In the genomic region with DNA sequence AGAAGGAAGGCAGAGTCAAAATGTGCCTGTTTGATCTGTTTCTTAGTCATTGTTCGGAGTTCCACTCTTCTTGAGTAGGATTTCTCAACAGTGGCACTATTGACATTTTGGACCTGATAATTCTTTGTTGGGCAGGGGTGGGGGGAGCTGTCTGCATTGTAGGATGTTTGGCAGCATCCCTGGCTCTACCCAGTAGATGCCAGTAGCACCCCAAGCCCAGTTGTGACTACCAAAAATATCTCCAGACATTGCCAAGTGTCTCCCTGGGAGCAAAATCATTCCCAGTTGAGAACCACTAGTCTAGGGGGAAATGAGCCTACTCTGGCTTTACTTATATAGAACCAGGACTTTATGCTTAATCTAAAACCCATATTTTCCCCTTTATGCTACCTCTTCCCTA, we compare ENCODE assay signal across 9 cellular contexts. TPM values are rescaled to one million over a fixed set of nuclear protein-coding genes. Genes with fewer than 3 reads are reported as not detected.
DNase-seq lines count a peak whose midpoint lies in the region; ATAC-seq, FAIRE-seq and TF ChIP-seq lines count a peak whose summit lies in the region.
"Had no signal": no experiment of that assay in that cellular context is flagged by ENCODE, and none has a peak within 500 bp of the region (broad histone marks: within the 10 kb centered on the region; RNA-seq: fewer than 3 reads in every experiment).

No MANE protein-coding gene starts in this region.

- peaks cover 42% of the 10 kb centered on the region for H3K4me1 ChIP-seq in HepG2 (ENCODE audit: insufficient read depth, low read length)

- H3K27ac ChIP-seq in HepG2 (ENCODE audit: extremely low read length, insufficient read depth, low read length) (peak overlapping the region; percentile 67), temporal lobe (ENCODE audit: low read depth, low read length) (peak overlapping the region; percentile 91)

- intact Hi-C loops in activated CD4-positive, alpha-beta T cell treated with anti-CD3 and anti-CD28 coated beads, Interleukin-2, amount 10 ng/mL, durations not matched to agents 24 days and 14 days (cut with micrococcal nuclease): no loop called here
- intact Hi-C loops in HepG2 (cut with micrococcal nuclease; ENCODE audit: unreplicated experiment): no loop called here

- no peaks in the 10 kb centered on the region for H3K9me3 ChIP-seq in HepG2 (ENCODE audit: low read length)

- DNase-seq in activated CD4-positive, alpha-beta T cell treated with anti-CD3 and anti-CD28 coated beads, Interleukin-2, amount 10 ng/mL, durations not matched to agents 24 days and 14 days: no peak
- DNase-seq in activated CD4-positive, alpha-beta T cell treated with anti-CD3 and anti-CD28 coated beads, Interleukin-2, amount 50 U/mL, for 1 hour: no peak
- DNase-seq in activated naive CD8-positive, alpha-beta T cell treated with anti-CD3 and anti-CD28 coated beads, Interleukin-2, amount 10 ng/mL, durations not matched to agents 7 days and 5 days: no peak
- DNase-seq in HepG2 (ENCODE audit: low spot score) (no peak), NCI-H2196 (lab: John Stamatoyannopoulos, UW; ENCODE audit: unreplicated experiment) (no peak), ureter (ENCODE audit: low spot score) (no peak)
- no peak for DNase-seq in activated effector memory CD4-positive, alpha-beta T cell treated with Interleukin-2 at 50 U/mL for 16 hours
- DNase-seq: SIG-M5 had no signal

- peak overlapping the region; percentile 96 for H3K27ac Mint-ChIP-seq in activated CD4-positive, alpha-beta T cell treated with anti-CD3 and anti-CD28 coated beads, Interleukin-2, amount 10 ng/mL, durations not matched to agents 24 days and 14 days
- H3K27ac Mint-ChIP-seq in activated naive CD8-positive, alpha-beta T cell treated with anti-CD3 and anti-CD28 coated beads, Interleukin-2, amount 10 ng/mL, durations not matched to agents 7 days and 5 days: peak overlapping the region; percentile 97

- H3K79me2 ChIP-seq in HepG2 (ENCODE audit: insufficient read depth, low read length): peaks cover 28% of the 10 kb centered on the region

- peaks cover 8% of the 10 kb centered on the region for H3K36me3 Mint-ChIP-seq in activated CD4-positive, alpha-beta T cell treated with anti-CD3 and anti-CD28 coated beads, Interleukin-2, amount 10 ng/mL, durations not matched to agents 24 days and 14 days (ENCODE audit: low read depth)
- peaks cover 1% of the 10 kb centered on the region for H3K36me3 Mint-ChIP-seq in activated naive CD8-positive, alpha-beta T cell treated with anti-CD3 and anti-CD28 coated beads, Interleukin-2, amount 10 ng/mL, durations not matched to agents 7 days and 5 days

- H2AFZ ChIP-seq in HepG2 (ENCODE audit: low read length): no peak overlapping the region

- TF ChIP-seq POLR2A in HepG2 (IDR thresholded peaks at IDR 0.05; ENCODE audit: insufficient read depth in 1 of 2, low read depth in 2 of 2, low read length in 2 of 2): no peak

- H3K9ac ChIP-seq in HepG2 (ENCODE audit: insufficient read depth, low read depth, low read length): peak overlapping the region; percentile 93

- H3K9me3 Mint-ChIP-seq in activated CD4-positive, alpha-beta T cell treated with anti-CD3 and anti-CD28 coated beads, Interleukin-2, amount 10 ng/mL, durations not matched to agents 24 days and 14 days: no peaks in the 10 kb centered on the region
- H3K9me3 Mint-ChIP-seq in activated naive CD8-positive, alpha-beta T cell treated with anti-CD3 and anti-CD28 coated beads, Interleukin-2, amount 10 ng/mL, durations not matched to agents 7 days and 5 days: no peaks in the 10 kb centered on the region

- no peak for FAIRE-seq in HepG2 (lab: Jason Lieb, UNC)

- TF ChIP-seq CTCF in HepG2 (CRISPR knock-in tag; IDR thresholded peaks at IDR 0.05): no peak

- no peak for TF ChIP-seq EP300 in HepG2 (IDR thresholded peaks at IDR 0.05; ENCODE audit: low read depth in 2 of 2, low read length in 2 of 2)
- no peak for TF ChIP-seq EP300 in HepG2 (CRISPR knock-in tag; IDR thresholded peaks at IDR 0.05; ENCODE audit: borderline replicate concordance)

- 9% methylated on average over 1 of the region's 1 CpG for WGBS in HepG2 (ENCODE audit: low lambda C conversion rate)

- in situ Hi-C loops in HepG2 (cut with HindIII; ENCODE audit: extremely low pct_ligation_motif_present, low pct_unique_long_range_greater_than_20kb): no loop called here

- peak overlapping the region; percentile 93 to 94 (median 94); a peak in 5 of 6 replicates for H3K4me3 ChIP-seq in HepG2 (replicated peaks in 1 of 3; ENCODE audit: insufficient read depth in 1 of 3, low read depth in 2 of 3, low read length in 3 of 3)

- CTCF ChIA-PET in HepG2 (lab: Yijun Ruan, JAX; ENCODE audit: low intra/inter-chr PET ratio, low total read pairs): no interaction called here

- H3K36me3 ChIP-seq in HepG2 (replicated peaks in 1 of 2; ENCODE audit: control insufficient read depth in 1 of 2, insufficient read depth in 2 of 2, low read length in 2 of 2): peaks cover 5 to 8% of the 10 kb centered on the region in 2 experiments; a peak in 4 of 5 replicates

- H3K27me3 ChIP-seq in HepG2 (ENCODE audit: control insufficient read depth in 1 of 2, insufficient read depth in 2 of 2, low read length in 2 of 2): no peaks in the 10 kb centered on the region; a peak in 1 of 5 replicates

- POLR2A ChIA-PET in activated naive CD8-positive, alpha-beta T cell treated with anti-CD3 and anti-CD28 coated beads, Interleukin-2, amount 10 ng/mL, durations not matched to agents 7 days and 5 days (lab: Charles Lee): interaction anchor here (1.6 to 2.7 kb wide), 4 partner anchors 9 to 215 kb away, joined by 3 to 21 read pairs (median 5); partner anchors contain the start of genes RANBP10 and TSNAXIP1
- POLR2A ChIA-PET in HepG2 (lab: Yijun Ruan, JAX): interaction anchor here (1.1 to 2.5 kb wide), 4 partner anchors 8 to 246 kb away, joined by 4 to 18 read pairs (median 4); partner anchors contain the start of genes RANBP10 and TSNAXIP1

- no peak for TF ChIP-seq RAD21 in HepG2 (CRISPR knock-in tag; IDR thresholded peaks at IDR 0.05)

- peak overlapping the region; percentile 94 for H3K4me2 ChIP-seq in HepG2 (ENCODE audit: low read depth, low read length)

- no peak for ATAC-seq in activated naive CD8-positive, alpha-beta T cell treated with anti-CD3 and anti-CD28 coated beads, Interleukin-2, amount 10 ng/mL, durations not matched to agents 7 days and 5 days (ENCODE audit: low read depth)
- no peak for ATAC-seq in HepG2

- peaks cover 32% of the 10 kb centered on the region for H3K4me1 Mint-ChIP-seq in activated CD4-positive, alpha-beta T cell treated with anti-CD3 and anti-CD28 coated beads, Interleukin-2, amount 10 ng/mL, durations not matched to agents 24 days and 14 days
- H3K4me1 Mint-ChIP-seq in activated naive CD8-positive, alpha-beta T cell treated with anti-CD3 and anti-CD28 coated beads, Interleukin-2, amount 10 ng/mL, durations not matched to agents 7 days and 5 days: peaks cover 35% of the 10 kb centered on the region

- H3K27me3 Mint-ChIP-seq in activated CD4-positive, alpha-beta T cell treated with anti-CD3 and anti-CD28 coated beads, Interleukin-2, amount 10 ng/mL, durations not matched to agents 24 days and 14 days: no peaks in the 10 kb centered on the region
- H3K27me3 Mint-ChIP-seq in activated naive CD8-positive, alpha-beta T cell treated with anti-CD3 and anti-CD28 coated beads, Interleukin-2, amount 10 ng/mL, durations not matched to agents 7 days and 5 days: no peaks in the 10 kb centered on the region

- BruUV-seq in HepG2 (replicated peaks; lab: Mats Ljungman, UMichigan): no TSS peak

- peak overlapping the region; percentile 88 for H3K4me3 Mint-ChIP-seq in activated CD4-positive, alpha-beta T cell treated with anti-CD3 and anti-CD28 coated beads, Interleukin-2, amount 10 ng/mL, durations not matched to agents 24 days and 14 days
- peak overlapping the region; percentile 94 for H3K4me3 Mint-ChIP-seq in activated naive CD8-positive, alpha-beta T cell treated with anti-CD3 and anti-CD28 coated beads, Interleukin-2, amount 10 ng/mL, durations not matched to agents 7 days and 5 days

- H4K20me1 ChIP-seq in HepG2 (ENCODE audit: insufficient read depth, low read length): no peaks in the 10 kb centered on the region

RNA-seq across cellular contexts. Expression of gene GFOD2, which starts 1.1 kb away (rescaled TPM):
- total RNA-seq in activated CD4-positive, alpha-beta T cell treated with anti-CD3 and anti-CD28 coated beads, Interleukin-2, amount 10 ng/mL, durations not matched to agents 24 days and 14 days: 16.2 and 18.3 TPM in 2 replicates
- 10 to 100 TPM; 12.5 to 14.2 TPM for total RNA-seq in activated naive CD8-positive, alpha-beta T cell treated with anti-CD3 and anti-CD28 coated beads, Interleukin-2, amount 10 ng/mL, durations not matched to agents 7 days and 5 days
- total RNA-seq in HepG2 (2016; rRNA removed; fragmentation: Illumina TruSeq; extraction: Trizol) (17.2 and 17.6 TPM in 2 replicates), temporal lobe (42.3 TPM), ureter (36.5 TPM)
- 5.6 and 6.5 TPM in 2 replicates for total RNA-seq in HepG2 (2016; cell fraction: cytosol; rRNA removed; fragmentation: Illumina TruSeq; extraction: Trizol; ENCODE audit: low read depth)
- 15.5 and 19.1 TPM in 2 replicates for total RNA-seq in HepG2 (2016; cell fraction: insoluble cytoplasmic fraction; rRNA removed; fragmentation: Illumina TruSeq; extraction: Trizol)
- total RNA-seq in HepG2 (2016; cell fraction: membrane; rRNA removed; fragmentation: Illumina TruSeq; extraction: Trizol): 13.6 and 15.8 TPM in 2 replicates
- total RNA-seq in HepG2 (2016; cell fraction: nucleus; rRNA removed; fragmentation: Illumina TruSeq; extraction: Trizol): 9.0 and 12.8 TPM in 2 replicates
- polyA plus RNA-seq in HepG2 (2011; rRNA removed): 11.1 and 12.8 TPM in 2 replicates
- polyA plus RNA-seq in HepG2 (2011; cell fraction: cytosol; rRNA removed): 11.1 and 12.3 TPM in 2 replicates
- polyA plus RNA-seq in HepG2 (2011; cell fraction: nucleus; rRNA removed): 8.1 and 9.3 TPM in 2 replicates
- polyA plus RNA-seq in HepG2 (2012): 7.0 and 7.9 TPM in 2 replicates
- polyA plus RNA-seq in HepG2 (2016; cell fraction: cytosol; fragmentation: Illumina TruSeq; extraction: Trizol; ENCODE audit: low read depth): 2.9 and 5.2 TPM in 2 replicates
- 12.7 and 14.1 TPM in 2 replicates for polyA plus RNA-seq in HepG2 (2016; cell fraction: insoluble cytoplasmic fraction; fragmentation: Illumina TruSeq; extraction: Trizol; ENCODE audit: low read depth)
- polyA plus RNA-seq in HepG2 (2016; cell fraction: membrane; fragmentation: Illumina TruSeq; extraction: Trizol; ENCODE audit: low read depth): 8.7 and 9.6 TPM in 2 replicates
- 18.9 and 20.0 TPM in 2 replicates for polyA plus RNA-seq in HepG2 (2016; cell fraction: nucleus; fragmentation: Illumina TruSeq; extraction: Trizol; ENCODE audit: insufficient read depth, low read depth)
- 26.4 and 27.3 TPM in 2 replicates for polyA minus RNA-seq in HepG2 (2011; rRNA and poly(A)+ RNA removed; ENCODE audit: low replicate concordance)
- polyA minus RNA-seq in HepG2 (2011; cell fraction: cytosol; rRNA and poly(A)+ RNA removed): 6.1 and 9.6 TPM in 2 replicates
- polyA minus RNA-seq in HepG2 (2011; cell fraction: nucleus; rRNA and poly(A)+ RNA removed): 8.1 and 8.8 TPM in 2 replicates

RNA-seq across cellular contexts. Expression of gene C16orf86, which starts 53.6 kb away (rescaled TPM):
- 0.68 and 1.5 TPM in 2 replicates for total RNA-seq in activated CD4-positive, alpha-beta T cell treated with anti-CD3 and anti-CD28 coated beads, Interleukin-2, amount 10 ng/mL, durations not matched to agents 24 days and 14 days
- 1 to 10 TPM; 5.6 to 5.8 TPM for total RNA-seq in activated naive CD8-positive, alpha-beta T cell treated with anti-CD3 and anti-CD28 coated beads, Interleukin-2, amount 10 ng/mL, durations not matched to agents 7 days and 5 days
- total RNA-seq in HepG2 (2016; rRNA removed; fragmentation: Illumina TruSeq; extraction: Trizol) (1.7 and 3.1 TPM in 2 replicates), temporal lobe (2.7 TPM), ureter (2.7 TPM)
- total RNA-seq in HepG2 (2016; cell fraction: cytosol; rRNA removed; fragmentation: Illumina TruSeq; extraction: Trizol; ENCODE audit: low read depth): 1.9 and 2.8 TPM in 2 replicates
- total RNA-seq in HepG2 (2016; cell fraction: insoluble cytoplasmic fraction; rRNA removed; fragmentation: Illumina TruSeq; extraction: Trizol): 2.1 and 4.2 TPM in 2 replicates
- total RNA-seq in HepG2 (2016; cell fraction: membrane; rRNA removed; fragmentation: Illumina TruSeq; extraction: Trizol): 2.2 and 3.5 TPM in 2 replicates
- 1.9 and 4.3 TPM in 2 replicates for total RNA-seq in HepG2 (2016; cell fraction: nucleus; rRNA removed; fragmentation: Illumina TruSeq; extraction: Trizol)
- polyA plus RNA-seq in HepG2 (2011; rRNA removed): 1.5 and 2.0 TPM in 2 replicates
- 1.8 and 2.8 TPM in 2 replicates for polyA plus RNA-seq in HepG2 (2011; cell fraction: cytosol; rRNA removed)
- polyA plus RNA-seq in HepG2 (2011; cell fraction: nucleus; rRNA removed): 7.9 and 8.0 TPM in 2 replicates
- polyA plus RNA-seq in HepG2 (2012): 1.3 and 1.7 TPM in 2 replicates
- polyA plus RNA-seq in HepG2 (2016; cell fraction: cytosol; fragmentation: Illumina TruSeq; extraction: Trizol; ENCODE audit: low read depth): 1.6 and 2.1 TPM in 2 replicates
- 2.2 and 3.1 TPM in 2 replicates for polyA plus RNA-seq in HepG2 (2016; cell fraction: insoluble cytoplasmic fraction; fragmentation: Illumina TruSeq; extraction: Trizol; ENCODE audit: low read depth)
- 2.3 and 2.5 TPM in 2 replicates for polyA plus RNA-seq in HepG2 (2016; cell fraction: membrane; fragmentation: Illumina TruSeq; extraction: Trizol; ENCODE audit: low read depth)
- 5.2 and 6.4 TPM in 2 replicates for polyA plus RNA-seq in HepG2 (2016; cell fraction: nucleus; fragmentation: Illumina TruSeq; extraction: Trizol; ENCODE audit: insufficient read depth, low read depth)
- polyA minus RNA-seq in HepG2 (2011; rRNA and poly(A)+ RNA removed; ENCODE audit: low replicate concordance): 0.12 and 1.3 TPM in 2 replicates
- polyA minus RNA-seq in HepG2 (2011; cell fraction: cytosol; rRNA and poly(A)+ RNA removed): 0.53 and 0.79 TPM in 2 replicates
- 0.62 and 0.64 TPM in 2 replicates for polyA minus RNA-seq in HepG2 (2011; cell fraction: nucleus; rRNA and poly(A)+ RNA removed)

RNA-seq across cellular contexts. Expression of gene ENKD1, which starts 53.7 kb away (rescaled TPM):
- 12.7 and 13.8 TPM in 2 replicates for total RNA-seq in activated CD4-positive, alpha-beta T cell treated with anti-CD3 and anti-CD28 coated beads, Interleukin-2, amount 10 ng/mL, durations not matched to agents 24 days and 14 days
- total RNA-seq in activated naive CD8-positive, alpha-beta T cell treated with anti-CD3 and anti-CD28 coated beads, Interleukin-2, amount 10 ng/mL, durations not matched to agents 7 days and 5 days: 10 to 100 TPM in 1 of 2 experiments, 1 to 10 TPM in 1; 9.6 to 12.1 TPM
- total RNA-seq in HepG2 (2016; rRNA removed; fragmentation: Illumina TruSeq; extraction: Trizol) (20.8 and 21.4 TPM in 2 replicates), temporal lobe (7.9 TPM), ureter (18.0 TPM)
- total RNA-seq in HepG2 (2016; cell fraction: cytosol; rRNA removed; fragmentation: Illumina TruSeq; extraction: Trizol; ENCODE audit: low read depth): 10.8 and 12.4 TPM in 2 replicates
- 17.9 and 24.2 TPM in 2 replicates for total RNA-seq in HepG2 (2016; cell fraction: insoluble cytoplasmic fraction; rRNA removed; fragmentation: Illumina TruSeq; extraction: Trizol)
- total RNA-seq in HepG2 (2016; cell fraction: membrane; rRNA removed; fragmentation: Illumina TruSeq; extraction: Trizol): 17.6 and 19.5 TPM in 2 replicates
- 13.8 and 15.4 TPM in 2 replicates for total RNA-seq in HepG2 (2016; cell fraction: nucleus; rRNA removed; fragmentation: Illumina TruSeq; extraction: Trizol)
- polyA plus RNA-seq in HepG2 (2011; rRNA removed): 10.8 and 12.2 TPM in 2 replicates
- polyA plus RNA-seq in HepG2 (2011; cell fraction: cytosol; rRNA removed): 6.0 and 11.2 TPM in 2 replicates
- polyA plus RNA-seq in HepG2 (2011; cell fraction: nucleus; rRNA removed): 29.2 and 37.2 TPM in 2 replicates
- polyA plus RNA-seq in HepG2 (2012): 9.4 and 12.3 TPM in 2 replicates
- polyA plus RNA-seq in HepG2 (2016; cell fraction: cytosol; fragmentation: Illumina TruSeq; extraction: Trizol; ENCODE audit: low read depth): 11.8 and 13.2 TPM in 2 replicates
- 18.0 and 18.5 TPM in 2 replicates for polyA plus RNA-seq in HepG2 (2016; cell fraction: insoluble cytoplasmic fraction; fragmentation: Illumina TruSeq; extraction: Trizol; ENCODE audit: low read depth)
- 9.5 and 15.3 TPM in 2 replicates for polyA plus RNA-seq in HepG2 (2016; cell fraction: membrane; fragmentation: Illumina TruSeq; extraction: Trizol; ENCODE audit: low read depth)
- polyA plus RNA-seq in HepG2 (2016; cell fraction: nucleus; fragmentation: Illumina TruSeq; extraction: Trizol; ENCODE audit: insufficient read depth, low read depth): 33.6 and 35.0 TPM in 2 replicates
- 6.6 and 7.1 TPM in 2 replicates for polyA minus RNA-seq in HepG2 (2011; rRNA and poly(A)+ RNA removed; ENCODE audit: low replicate concordance)
- polyA minus RNA-seq in HepG2 (2011; cell fraction: cytosol; rRNA and poly(A)+ RNA removed): 4.5 and 7.8 TPM in 2 replicates
- polyA minus RNA-seq in HepG2 (2011; cell fraction: nucleus; rRNA and poly(A)+ RNA removed): 3.6 and 3.9 TPM in 2 replicates

RNA-seq across cellular contexts. Expression of gene PARD6A, which starts 59.5 kb away (rescaled TPM):
- 13.5 and 14.0 TPM in 2 replicates for total RNA-seq in activated CD4-positive, alpha-beta T cell treated with anti-CD3 and anti-CD28 coated beads, Interleukin-2, amount 10 ng/mL, durations not matched to agents 24 days and 14 days
- total RNA-seq in activated naive CD8-positive, alpha-beta T cell treated with anti-CD3 and anti-CD28 coated beads, Interleukin-2, amount 10 ng/mL, durations not matched to agents 7 days and 5 days: 10 to 100 TPM in 1 of 2 experiments, 1 to 10 TPM in 1; 9.5 to 11.1 TPM
- total RNA-seq in HepG2 (2016; rRNA removed; fragmentation: Illumina TruSeq; extraction: Trizol): 3.0 and 4.3 TPM in 2 replicates
- total RNA-seq in HepG2 (2016; cell fraction: cytosol; rRNA removed; fragmentation: Illumina TruSeq; extraction: Trizol; ENCODE audit: low read depth): 22.8 and 24.1 TPM in 2 replicates
- 2.5 and 4.0 TPM in 2 replicates for total RNA-seq in HepG2 (2016; cell fraction: insoluble cytoplasmic fraction; rRNA removed; fragmentation: Illumina TruSeq; extraction: Trizol)
- total RNA-seq in HepG2 (2016; cell fraction: membrane; rRNA removed; fragmentation: Illumina TruSeq; extraction: Trizol): 18.3 and 19.1 TPM in 2 replicates
- 1.6 and 2.2 TPM in 2 replicates for total RNA-seq in HepG2 (2016; cell fraction: nucleus; rRNA removed; fragmentation: Illumina TruSeq; extraction: Trizol)
- polyA plus RNA-seq in HepG2 (2011; rRNA removed): 3.5 and 3.6 TPM in 2 replicates
- polyA plus RNA-seq in HepG2 (2011; cell fraction: cytosol; rRNA removed): 4.3 and 6.9 TPM in 2 replicates
- 2.8 and 3.0 TPM in 2 replicates for polyA plus RNA-seq in HepG2 (2011; cell fraction: nucleus; rRNA removed)
- 1.3 and 2.2 TPM in 2 replicates for polyA plus RNA-seq in HepG2 (2012)
- 26.8 and 27.5 TPM in 2 replicates for polyA plus RNA-seq in HepG2 (2016; cell fraction: cytosol; fragmentation: Illumina TruSeq; extraction: Trizol; ENCODE audit: low read depth)
- polyA plus RNA-seq in HepG2 (2016; cell fraction: insoluble cytoplasmic fraction; fragmentation: Illumina TruSeq; extraction: Trizol; ENCODE audit: low read depth): 2.2 and 3.0 TPM in 2 replicates
- 17.4 and 17.7 TPM in 2 replicates for polyA plus RNA-seq in HepG2 (2016; cell fraction: membrane; fragmentation: Illumina TruSeq; extraction: Trizol; ENCODE audit: low read depth)
- polyA plus RNA-seq in HepG2 (2016; cell fraction: nucleus; fragmentation: Illumina TruSeq; extraction: Trizol; ENCODE audit: insufficient read depth, low read depth): 1.5 and 2.9 TPM in 2 replicates
- polyA minus RNA-seq in HepG2 (2011; rRNA and poly(A)+ RNA removed; ENCODE audit: low replicate concordance): 2.8 and 3.8 TPM in 2 replicates
- polyA minus RNA-seq in HepG2 (2011; cell fraction: cytosol; rRNA and poly(A)+ RNA removed): 0.79 and 2.1 TPM in 2 replicates
- polyA minus RNA-seq in HepG2 (2011; cell fraction: nucleus; rRNA and poly(A)+ RNA removed): 0.50 and 0.77 TPM in 2 replicates
- total RNA-seq in temporal lobe: 5.2 TPM
- total RNA-seq in ureter: 1.6 TPM
